Comparison of ENCODE assay signal across 18 cellular contexts in the genomic region with DNA sequence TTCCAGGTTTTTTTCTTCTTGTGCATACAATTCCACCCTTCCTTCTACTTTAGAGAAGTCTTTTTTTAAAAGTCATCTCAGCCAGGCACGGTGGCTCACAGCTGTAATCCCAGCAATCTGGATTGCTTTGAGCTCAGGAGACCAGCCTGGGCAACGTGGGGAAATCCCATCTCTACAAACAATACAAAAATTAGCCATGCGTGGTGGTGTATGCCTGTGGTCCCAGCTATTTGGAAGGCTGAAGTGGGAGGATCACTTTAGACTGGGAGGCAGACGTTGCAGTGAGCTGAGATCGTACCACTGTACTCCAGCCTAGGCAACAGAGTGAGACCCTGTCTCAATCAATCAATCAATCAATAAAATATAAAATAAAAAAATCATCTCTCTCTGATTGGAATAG.
DNase-seq lines count a peak whose midpoint lies in the region; ATAC-seq lines count a peak whose summit lies in the region.
"Had no signal": no experiment of that assay in that cellular context is flagged by ENCODE, and none has a peak within 500 bp of the region (broad histone marks: within the 10 kb centered on the region; RNA-seq: fewer than 3 reads in every experiment).

No MANE protein-coding gene starts in this region.

- no peaks in the 10 kb centered on the region for H3K9me3 ChIP-seq in BLaER1 treated with 17β-estradiol and CSF1 and Interleukin-3, amounts not matched to agents 10 nM and 100 nM (replicated peaks in 1 of 11)
- H3K9me3 ChIP-seq: gastroesophageal sphincter, pancreas, testis had no signal

- no peaks in the 10 kb centered on the region for H3K27me3 ChIP-seq in BLaER1 treated with 17β-estradiol and CSF1 and Interleukin-3, amounts not matched to agents 10 nM and 100 nM
- H3K27me3 ChIP-seq: brain microvascular endothelial cell, gastroesophageal sphincter, pancreas, testis had no signal

- H4K20me1 ChIP-seq in BLaER1 treated with 17β-estradiol and CSF1 and Interleukin-3, amounts not matched to agents 10 nM and 100 nM = peaks cover 0 to 12% (median 0%) of the 10 kb centered on the region in 11 experiments; a peak in 3 of 22 replicates

- peak overlapping the region in 1 of 11 experiments; percentile 21; a peak in 1 of 22 replicates for H3K27ac ChIP-seq in BLaER1 treated with 17β-estradiol and CSF1 and Interleukin-3, amounts not matched to agents 10 nM and 100 nM
- H3K27ac ChIP-seq: brain microvascular endothelial cell, gastroesophageal sphincter, pancreas, testis had no signal

- no peak overlapping the region for H3K9ac ChIP-seq in BLaER1 treated with 17β-estradiol and CSF1 and Interleukin-3, amounts not matched to agents 10 nM and 100 nM

- H3K36me3 ChIP-seq in BLaER1 treated with 17β-estradiol and CSF1 and Interleukin-3, amounts not matched to agents 10 nM and 100 nM = peaks cover 0 to 77% (median 29%) of the 10 kb centered on the region in 11 experiments; a peak in 13 of 22 replicates
- H3K36me3 ChIP-seq: brain microvascular endothelial cell, gastroesophageal sphincter, pancreas had no signal

- no peak overlapping the region for H3K4me3 ChIP-seq in BLaER1 treated with 17β-estradiol and CSF1 and Interleukin-3, amounts not matched to agents 10 nM and 100 nM
- H3K4me3 ChIP-seq: gastroesophageal sphincter, pancreas, testis had no signal

- DNase-seq in NCI-H510A treated with DMSO at 0.1 percent for 48 hours (lab: John Stamatoyannopoulos, UW) (peak; percentile 41), kidney tubule cell (ENCODE audit: low spot score) (peak; percentile 86), NK-92 (lab: John Stamatoyannopoulos, UW; ENCODE audit: unreplicated experiment) (no peak)
- no peak for DNase-seq in activated CD8-positive, alpha-beta memory T cell treated with anti-CD3 and anti-CD28 coated beads, Interleukin-2, amount 50 U/mL, for 48 hours
- DNase-seq: activated CD4-positive, alpha-beta T cell treated with anti-CD3 and anti-CD28 coated beads, Interleukin-2, amount 50 U/mL, for 1 hour; brain microvascular endothelial cell; GF-D8; NCI-H1417 treated with DMSO at 0.1 percent for 48 hours; NCI-H524 treated with DMSO at 0.1 percent for 48 hours; pancreas; stimulated activated CD4-positive, alpha-beta T cell treated with anti-CD3 and anti-CD28 coated beads, Interleukin-4, amount 100 ng/mL, for 1 hour; testis had no signal

- peaks cover 16 to 31% (median 24%) of the 10 kb centered on the region in 10 experiments for H3K4me1 ChIP-seq in BLaER1 treated with 17β-estradiol and CSF1 and Interleukin-3, amounts not matched to agents 10 nM and 100 nM
- H3K4me1 ChIP-seq: gastroesophageal sphincter, pancreas, testis had no signal

- ATAC-seq in GM19023 (IDR thresholded peaks at IDR 0.05; ENCODE audit: unreplicated experiment) (peak; percentile 61), HG02588 (IDR thresholded peaks at IDR 0.05; ENCODE audit: unreplicated experiment) (no peak), GM19035 (IDR thresholded peaks at IDR 0.05; ENCODE audit: unreplicated experiment) (no peak)
- ATAC-seq: gastroesophageal sphincter, Panc1 had no signal

- H3K4me2 ChIP-seq in BLaER1 treated with 17β-estradiol and CSF1 and Interleukin-3, amounts not matched to agents 10 nM and 100 nM = peak overlapping the region; percentile 29 to 68 (median 52); a peak in 20 of 22 replicates

Comparison
In these comparisons a context has a peak if more than half of its experiments do, and no peak if none do; other contexts are left out.
1. DNase-seq: peak in NCI-H510A treated with DMSO at 0.1 percent for 48 hours (single experiment) and kidney tubule cell (single experiment); none in activated CD8-positive, alpha-beta memory T cell treated with anti-CD3 and anti-CD28 coated beads, Interleukin-2, amount 50 U/mL, for 48 hours (single experiment) and NK-92 (single experiment).